ENCODE assay signal across 18 cellular contexts in the genomic region with DNA sequence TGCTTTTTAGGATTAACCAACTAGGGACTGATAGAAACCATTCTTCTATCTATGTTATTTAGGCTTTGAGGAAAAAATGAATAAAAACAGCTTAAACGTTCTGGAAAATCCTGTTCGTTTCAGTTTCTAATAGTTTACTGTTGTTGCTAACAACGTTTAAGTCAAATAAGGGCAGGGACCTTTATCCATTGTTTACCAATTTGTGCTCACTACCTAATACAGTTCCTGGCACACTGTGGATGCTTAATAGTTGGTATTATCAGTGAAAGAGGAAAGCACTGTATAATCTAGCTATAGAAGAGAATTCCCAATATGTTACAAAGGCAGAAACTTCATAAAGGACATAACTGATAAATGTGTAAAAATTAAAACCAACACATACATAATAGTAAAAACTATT.
"Had no signal": no experiment of that assay in that cellular context is flagged by ENCODE, and none has a peak within 500 bp of the region (broad histone marks: within the 10 kb centered on the region; RNA-seq: fewer than 3 reads in every experiment).

No MANE protein-coding gene starts in this region.

- H3K4me1 Mint-ChIP-seq: activated B cell treated with CpG ODN at 0.5 μM for 24 hours; endodermal cell; neural crest cell; stimulated activated naive B cell treated with anti-CD40 and anti-IgM and Interleukin-4, amounts not matched to agents 10 μg/mL and 1 μg/mL and 100 μg/mL, for 72 hours had no signal

- H3K4me3 Mint-ChIP-seq: activated B cell treated with CpG ODN at 0.5 μM for 24 hours; activated CD8-positive, alpha-beta T cell treated with anti-CD3 and anti-CD28 coated beads, Interleukin-2, amount 10 ng/mL, durations not matched to agents 7 days and 5 days; activated naive CD8-positive, alpha-beta T cell treated with anti-CD3 and anti-CD28 coated beads, Interleukin-2, amount 10 ng/mL, durations not matched to agents 7 days and 5 days; endodermal cell; neural crest cell; stimulated activated naive B cell treated with anti-CD40 and anti-IgM and Interleukin-4, amounts not matched to agents 10 μg/mL and 1 μg/mL and 100 μg/mL, for 72 hours had no signal

- H3K4me1 ChIP-seq: pancreas had no signal

- ATAC-seq: activated CD8-positive, alpha-beta T cell treated with anti-CD3 and anti-CD28 coated beads, Interleukin-2, amount 10 ng/mL, durations not matched to agents 7 days and 5 days; stimulated activated naive B cell treated with anti-CD40 and anti-IgM and Interleukin-4, amounts not matched to agents 10 μg/mL and 1 μg/mL and 100 μg/mL, for 72 hours had no signal

- H3K9me3 Mint-ChIP-seq: activated B cell treated with CpG ODN at 0.5 μM for 24 hours; activated naive CD8-positive, alpha-beta T cell treated with anti-CD3 and anti-CD28 coated beads, Interleukin-2, amount 10 ng/mL, durations not matched to agents 7 days and 5 days; endodermal cell; neural crest cell; stimulated activated naive B cell treated with anti-CD40 and anti-IgM and Interleukin-4, amounts not matched to agents 10 μg/mL and 1 μg/mL and 100 μg/mL, for 72 hours had no signal

- H3K4me3 ChIP-seq: dorsolateral prefrontal cortex, pancreas, sigmoid colon, SJSA1, transverse colon had no signal

- H3K9me3 ChIP-seq: pancreas, sigmoid colon, SJSA1, transverse colon had no signal

- H3K27me3 ChIP-seq: dorsolateral prefrontal cortex, pancreas, sigmoid colon, SJSA1, transverse colon had no signal

- DNase-seq: activated B cell treated with CpG ODN at 0.5 μM for 24 hours; activated CD4-positive, alpha-beta T cell treated with anti-CD3 and anti-CD28 coated beads for 48 hours; activated CD8-positive, alpha-beta memory T cell treated with anti-CD3 and anti-CD28 coated beads, Interleukin-2, amount 50 U/mL, for 4 hours; activated CD8-positive, alpha-beta T cell treated with anti-CD3 and anti-CD28 coated beads, Interleukin-2, amount 10 ng/mL, durations not matched to agents 7 days and 5 days; activated gamma-delta T cell treated with Interleukin-2 at 50 U/mL for 16 hours; activated naive CD8-positive, alpha-beta T cell treated with anti-CD3 and anti-CD28 coated beads, Interleukin-2, amount 10 ng/mL, durations not matched to agents 7 days and 5 days; anterior cingulate cortex; dorsolateral prefrontal cortex; endodermal cell; islet precursor cell; pancreas; sigmoid colon; stimulated activated naive B cell treated with anti-CD40 and anti-IgM and Interleukin-4, amounts not matched to agents 10 μg/mL and 1 μg/mL and 100 μg/mL, for 72 hours; substantia nigra; T-helper 2 cell; transverse colon had no signal

- H3K27me3 Mint-ChIP-seq: activated B cell treated with CpG ODN at 0.5 μM for 24 hours; activated naive CD8-positive, alpha-beta T cell treated with anti-CD3 and anti-CD28 coated beads, Interleukin-2, amount 10 ng/mL, durations not matched to agents 7 days and 5 days; stimulated activated naive B cell treated with anti-CD40 and anti-IgM and Interleukin-4, amounts not matched to agents 10 μg/mL and 1 μg/mL and 100 μg/mL, for 72 hours had no signal

- H3K27ac ChIP-seq: pancreas, transverse colon had no signal

- H3K27ac Mint-ChIP-seq: activated B cell treated with CpG ODN at 0.5 μM for 24 hours; activated CD8-positive, alpha-beta T cell treated with anti-CD3 and anti-CD28 coated beads, Interleukin-2, amount 10 ng/mL, durations not matched to agents 7 days and 5 days; activated naive CD8-positive, alpha-beta T cell treated with anti-CD3 and anti-CD28 coated beads, Interleukin-2, amount 10 ng/mL, durations not matched to agents 7 days and 5 days; endodermal cell; stimulated activated naive B cell treated with anti-CD40 and anti-IgM and Interleukin-4, amounts not matched to agents 10 μg/mL and 1 μg/mL and 100 μg/mL, for 72 hours had no signal
